Comparison of ENCODE assay signal across 16 cellular contexts in genomic region chr18:74230922-74231714, GRCh38.
DNase-seq lines count a peak whose midpoint lies in the region; ATAC-seq and TF ChIP-seq lines count a peak whose summit lies in the region.
"Had no signal": no experiment of that assay in that cellular context is flagged by ENCODE, and none has a peak within 500 bp of the region (broad histone marks: within the 10 kb centered on the region; RNA-seq: fewer than 3 reads in every experiment).

No MANE protein-coding gene starts in this region.

- POLR2A ChIA-PET in WTC11 (lab: Charles Lee), result no interaction called here

- ATAC-seq in WTC11, result no peak
- ATAC-seq in lower lobe of right lung, result peak; percentile 13 to 42
- ATAC-seq in HG02588 (IDR thresholded peaks at IDR 0.05; ENCODE audit: unreplicated experiment), result no peak

- no peak for TF ChIP-seq POLR2A in spleen (IDR thresholded peaks at IDR 0.05)

- no peaks in the 10 kb centered on the region for H3K4me1 Mint-ChIP-seq in WTC11

- H3K27me3 ChIP-seq in lower lobe of right lung (ENCODE audit: low read depth) (no peaks in the 10 kb centered on the region), spleen (replicated peaks in 1 of 7) (no peaks in the 10 kb centered on the region), SJCRH30 (no peaks in the 10 kb centered on the region)

- H3K27ac ChIP-seq in C4-2B, result peak overlapping the region; percentile 11; the same call in 1 of the 2 replicates
- no peak overlapping the region for H3K27ac ChIP-seq in lower lobe of right lung
- H3K27ac ChIP-seq in spleen, result no peak overlapping the region
- H3K27ac ChIP-seq in SJCRH30, result no peak overlapping the region

- intact Hi-C loops in lower lobe of right lung (cut with DNase I) (no loop called here), spleen (cut with DNase I; ENCODE audit: low total_unique reads) (no loop called here)

- CTCF ChIA-PET in WTC11 (lab: Charles Lee), result no interaction called here

- DNase-seq in WTC11 (ENCODE audit: low spot score) (no peak), islet precursor cell (peak; percentile 12), lower lobe of right lung (no peak), NCI-H146 treated with DMSO at 0.1 percent for 48 hours (lab: John Stamatoyannopoulos, UW; ENCODE audit: unreplicated experiment) (no peak), spleen (no peak), SJCRH30 (no peak)
- DNase-seq: AML-193, COR-L47, DMS153, KBM-7, NCI-H1417 treated with DMSO at 0.1 percent for 48 hours, NCI-H2029 treated with DMSO at 0.1 percent for 48 hours, NCI-H510A treated with DMSO at 0.1 percent for 48 hours, SHP77 treated with DMSO at 0.1 percent for 48 hours had no signal

- H3K4me3 ChIP-seq in lower lobe of right lung (no peak overlapping the region), spleen (no peak overlapping the region), SJCRH30 (no peak overlapping the region)

- no peaks in the 10 kb centered on the region for H3K9me3 Mint-ChIP-seq in WTC11

- no peaks in the 10 kb centered on the region for H3K36me3 Mint-ChIP-seq in WTC11

- no peaks in the 10 kb centered on the region for H3K9me3 ChIP-seq in lower lobe of right lung
- no peaks in the 10 kb centered on the region for H3K9me3 ChIP-seq in spleen
- H3K9me3 ChIP-seq in SJCRH30 (replicated peaks), result no peaks in the 10 kb centered on the region

- 77 to 93% (median 83%) methylated on average over 7 of the region's 7 CpGs for WGBS in spleen, 5 donors

- TF ChIP-seq CTCF in C4-2B (conservative IDR thresholded peaks at IDR 0.05), result no peak
- no peak for TF ChIP-seq CTCF in WTC11 (IDR thresholded peaks at IDR 0.05)
- TF ChIP-seq CTCF in lower lobe of right lung (IDR thresholded peaks at IDR 0.05), result no peak
- no peak for TF ChIP-seq CTCF in spleen (IDR thresholded peaks at IDR 0.05 in 8 of 11, conservative IDR thresholded peaks at IDR 0.05 in 3 of 11)

- no peak overlapping the region; the same call in 1 of the 2 replicates for H3K27ac Mint-ChIP-seq in WTC11

- no peak overlapping the region for H3K4me3 Mint-ChIP-seq in WTC11

- no peaks in the 10 kb centered on the region for H3K27me3 Mint-ChIP-seq in WTC11 (ENCODE audit: low read depth)

- H3K36me3 ChIP-seq in lower lobe of right lung (no peaks in the 10 kb centered on the region), spleen (no peaks in the 10 kb centered on the region), SJCRH30 (no peaks in the 10 kb centered on the region)

- H3K4me1 ChIP-seq in lower lobe of right lung (peaks cover 28% of the 10 kb centered on the region), spleen (peaks cover 0 to 14% (median 0%) of the 10 kb centered on the region in 6 donors), SJCRH30 (no peaks in the 10 kb centered on the region)

TF ChIP-seq in WTC11, 78 proteins besides CTCF, POLR2A, EP300 and RAD21:
- TF ChIP-seq ZNF121 (CRISPR knock-in tag; IDR thresholded peaks at IDR 0.05) (peak; percentile 31; the same call in 1 of the 2 replicates), ZNF138 (CRISPR knock-in tag; conservative IDR thresholded peaks at IDR 0.05) (no peak)

Comparison
In these comparisons a context has a peak if more than half of its experiments do, and no peak if none do; other contexts are left out.
1. ATAC-seq: peak in lower lobe of right lung (2 of 2); none in WTC11 (single experiment) and HG02588 (single experiment).